In genomic region chr3:26621176-26621575, GRCh38 we compare ENCODE assay signal across 32 cellular contexts. TPM values are rescaled to one million over a fixed set of nuclear protein-coding genes. Genes with fewer than 3 reads are reported as not detected.
"Had no signal": no experiment of that assay in that cellular context is flagged by ENCODE, and none has a peak within 500 bp of the region (broad histone marks: within the 10 kb centered on the region; RNA-seq: fewer than 3 reads in every experiment).

No MANE protein-coding gene starts in this region.

- DNase-seq: activated CD4-positive, alpha-beta memory T cell treated with anti-CD3 and anti-CD28 coated beads for 36 hours; activated CD4-positive, alpha-beta T cell treated with anti-CD3 and anti-CD28 coated beads, Interleukin-2, amount 10 ng/mL, durations not matched to agents 24 days and 14 days; activated CD8-positive, alpha-beta memory T cell treated with anti-CD3 and anti-CD28 coated beads, Interleukin-2, amount 50 U/mL, for 4 hours; activated gamma-delta T cell; activated naive CD4-positive, alpha-beta T cell treated with anti-CD3 and anti-CD28 coated beads, Interleukin-2, amount 10 ng/mL, durations not matched to agents 7 days and 5 days; activated naive CD8-positive, alpha-beta T cell treated with anti-CD3 and anti-CD28 coated beads, Interleukin-2, amount 10 ng/mL, durations not matched to agents 7 days and 5 days; activated T-cell treated with anti-CD3 and anti-CD28 coated beads, Interleukin-2, amount 50 U/mL, for 1 hour; heart left ventricle; left ventricle myocardium inferior; mucosa of descending colon; occipital lobe; posterior cingulate gyrus; right lobe of liver; stimulated activated CD4-positive, alpha-beta T cell treated with anti-CD3 and anti-CD28 coated beads, Interleukin-12 subunit alpha, Interleukin-12 subunit beta, amount 100 ng/mL, for 4 hours; stimulated activated CD4-positive, alpha-beta T cell treated with anti-CD3 and anti-CD28 coated beads, Interleukin-4, amount 100 ng/mL, for 1 hour had no signal

- H3K4me1 ChIP-seq: right lobe of liver had no signal

- H3K9me3 Mint-ChIP-seq: activated CD4-positive, alpha-beta memory T cell treated with anti-CD3 and anti-CD28 coated beads for 36 hours; activated naive CD4-positive, alpha-beta T cell treated with anti-CD3 and anti-CD28 coated beads, Interleukin-2, amount 10 ng/mL, durations not matched to agents 7 days and 5 days; activated naive CD8-positive, alpha-beta T cell treated with anti-CD3 and anti-CD28 coated beads, Interleukin-2, amount 10 ng/mL, durations not matched to agents 7 days and 5 days; natural killer cell treated with Interleukin-12 subunit alpha and Interleukin-12 subunit beta and Interleukin-15 and Interleukin-18, amount 100 ng/mL, for 72 hours had no signal

- H3K36me3 Mint-ChIP-seq: activated CD4-positive, alpha-beta memory T cell treated with anti-CD3 and anti-CD28 coated beads for 36 hours; activated naive CD4-positive, alpha-beta T cell treated with anti-CD3 and anti-CD28 coated beads, Interleukin-2, amount 10 ng/mL, durations not matched to agents 7 days and 5 days; activated naive CD8-positive, alpha-beta T cell treated with anti-CD3 and anti-CD28 coated beads, Interleukin-2, amount 10 ng/mL, durations not matched to agents 7 days and 5 days had no signal

- ATAC-seq: activated CD4-positive, CD25-positive, alpha-beta regulatory T cell treated with anti-CD3 and anti-CD28 coated beads, Interleukin-2, amount 50 U/mL, for 24 hours; gastroesophageal sphincter; heart left ventricle; mucosa of descending colon; natural killer cell treated with Interleukin-12 subunit alpha and Interleukin-12 subunit beta and Interleukin-15 and Interleukin-18, amount 100 ng/mL, for 72 hours; right lobe of liver had no signal

- H3K27ac Mint-ChIP-seq: activated CD4-positive, alpha-beta memory T cell treated with anti-CD3 and anti-CD28 coated beads for 36 hours; activated CD4-positive, alpha-beta T cell treated with anti-CD3 and anti-CD28 coated beads, Interleukin-2, amount 10 ng/mL, durations not matched to agents 24 days and 14 days; activated naive CD4-positive, alpha-beta T cell treated with anti-CD3 and anti-CD28 coated beads, Interleukin-2, amount 10 ng/mL, durations not matched to agents 7 days and 5 days; activated naive CD8-positive, alpha-beta T cell treated with anti-CD3 and anti-CD28 coated beads, Interleukin-2, amount 10 ng/mL, durations not matched to agents 7 days and 5 days; natural killer cell treated with Interleukin-12 subunit alpha and Interleukin-12 subunit beta and Interleukin-15 and Interleukin-18, amount 100 ng/mL, for 72 hours; stimulated activated naive CD8-positive, alpha-beta T cell treated with anti-CD3 and anti-CD28 coated beads, Interleukin-15, Interleukin-2, amounts not matched to agents 100 ng/mL and 50 ng/mL, for 24 hours had no signal

- H3K27ac ChIP-seq: ascending aorta, heart left ventricle, left ventricle myocardium inferior, right lobe of liver, skin epidermis, thoracic aorta, VCaP had no signal

- H3K4me1 Mint-ChIP-seq: activated CD4-positive, alpha-beta T cell treated with anti-CD3 and anti-CD28 coated beads, Interleukin-2, amount 10 ng/mL, durations not matched to agents 24 days and 14 days; activated naive CD4-positive, alpha-beta T cell treated with anti-CD3 and anti-CD28 coated beads, Interleukin-2, amount 10 ng/mL, durations not matched to agents 7 days and 5 days had no signal

- H3K4me3 Mint-ChIP-seq: activated CD4-positive, alpha-beta memory T cell treated with anti-CD3 and anti-CD28 coated beads for 36 hours; activated CD4-positive, alpha-beta T cell treated with anti-CD3 and anti-CD28 coated beads, Interleukin-2, amount 10 ng/mL, durations not matched to agents 24 days and 14 days; activated naive CD4-positive, alpha-beta T cell treated with anti-CD3 and anti-CD28 coated beads, Interleukin-2, amount 10 ng/mL, durations not matched to agents 7 days and 5 days; activated naive CD8-positive, alpha-beta T cell treated with anti-CD3 and anti-CD28 coated beads, Interleukin-2, amount 10 ng/mL, durations not matched to agents 7 days and 5 days; natural killer cell treated with Interleukin-12 subunit alpha and Interleukin-12 subunit beta and Interleukin-15 and Interleukin-18, amount 100 ng/mL, for 72 hours; stimulated activated naive CD8-positive, alpha-beta T cell treated with anti-CD3 and anti-CD28 coated beads, Interleukin-15, Interleukin-2, amounts not matched to agents 100 ng/mL and 50 ng/mL, for 24 hours had no signal

- H3K27me3 ChIP-seq: ascending aorta, right lobe of liver had no signal

- H3K9me3 ChIP-seq: ascending aorta, gastroesophageal sphincter, heart left ventricle, left ventricle myocardium inferior, mucosa of descending colon, right lobe of liver, thoracic aorta had no signal

- H3K4me3 ChIP-seq: mucosa of descending colon, right lobe of liver, skin epidermis had no signal

- H3K36me3 ChIP-seq: ascending aorta, gastroesophageal sphincter, heart left ventricle, left ventricle myocardium inferior, right lobe of liver, thoracic aorta had no signal

RNA-seq across cellular contexts. Expression of gene LRRC3B, which starts 1.4 kb away (rescaled TPM):
- total RNA-seq: activated CD4-positive, alpha-beta memory T cell treated with anti-CD3 and anti-CD28 coated beads for 36 hours; activated CD4-positive, alpha-beta T cell treated with anti-CD3 and anti-CD28 coated beads, Interleukin-2, amount 10 ng/mL, durations not matched to agents 24 days and 14 days; activated CD8-positive, alpha-beta memory T cell treated with anti-CD3 and anti-CD28 coated beads for 36 hours; activated naive CD8-positive, alpha-beta T cell treated with anti-CD3 and anti-CD28 coated beads, Interleukin-2, amount 10 ng/mL, durations not matched to agents 7 days and 5 days; ascending aorta; endothelial cell of umbilical vein; fibroblast of lung; fibroblast of villous mesenchyme; lung microvascular endothelial cell; mesenteric fat pad; myocyte; natural killer cell treated with Interleukin-12 subunit alpha and Interleukin-12 subunit beta and Interleukin-15 and Interleukin-18, amount 100 ng/mL, for 72 hours; right lobe of liver; subcutaneous adipose tissue; T-helper 1 cell treated with Interleukin-12 subunit alpha and Interleukin-12 subunit beta and Interleukin-4 antibody, amounts not matched to agents 30 ng/mL and 1 ng/mL, for 36 hours; thoracic aorta had no signal
- polyA plus RNA-seq: endothelial cell of umbilical vein, fibroblast of lung had no signal
